ENCODE assay signal across 10 cellular contexts in the genomic region with DNA sequence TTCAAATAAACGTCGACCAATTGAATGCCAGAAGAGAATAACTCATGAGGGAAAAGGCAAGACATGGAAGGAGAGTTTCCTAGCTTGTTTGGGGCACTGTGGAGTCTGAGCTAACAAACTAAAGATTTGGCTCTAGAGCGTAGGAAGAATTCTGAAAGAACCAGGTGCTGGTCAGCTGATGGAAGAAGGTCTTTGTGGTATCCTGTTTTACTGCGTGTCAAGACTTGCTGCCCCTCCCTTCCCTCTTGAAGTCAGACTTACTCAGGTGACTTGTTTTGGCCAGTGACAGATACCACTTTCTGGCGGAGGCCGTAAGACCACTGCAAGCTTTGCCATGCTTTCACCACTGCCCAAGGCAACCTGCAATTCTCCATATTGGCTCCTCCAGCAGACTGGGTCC. TPM values are rescaled to one million over a fixed set of nuclear protein-coding genes. Genes with fewer than 3 reads are reported as not detected.
A peak's percentile ranks its signal among the peaks of the same experiment; 100 is the strongest.
DNase-seq lines count a peak whose midpoint lies in the region; ATAC-seq, FAIRE-seq and TF ChIP-seq lines count a peak whose summit lies in the region.
"Had no signal": no experiment of that assay in that cellular context is flagged by ENCODE, and none has a peak within 500 bp of the region (broad histone marks: within the 10 kb centered on the region; RNA-seq: fewer than 3 reads in every experiment).

No MANE protein-coding gene starts in this region.

- peaks cover 10% of the 10 kb centered on the region; the same call in 1 of the 2 replicates for H3K4me1 ChIP-seq in GM23338 (ENCODE audit: insufficient read depth)
- peaks cover 22% of the 10 kb centered on the region for H3K4me1 ChIP-seq in endothelial cell of umbilical vein (ENCODE audit: control insufficient read depth, extremely low read depth, insufficient read depth, low read length)
- H3K4me1 ChIP-seq in skeletal muscle tissue (ENCODE audit: control insufficient read depth in 3 of 3, insufficient read depth in 3 of 3, low read length in 3 of 3): peaks cover 6 to 13% (median 8%) of the 10 kb centered on the region in 3 donors
- H3K4me1 ChIP-seq in testis: no peaks in the 10 kb centered on the region

- H2AFZ ChIP-seq in GM23338 (no peak overlapping the region), endothelial cell of umbilical vein (ENCODE audit: low read depth, low read length) (peak overlapping the region; percentile 90)

- 90 to 91% methylated on average over 6 of the region's 6 CpGs for WGBS in testis, 2 donors

- H3K27me3 ChIP-seq in GM23338 (ENCODE audit: insufficient read depth): no peaks in the 10 kb centered on the region
- H3K27me3 ChIP-seq in endothelial cell of umbilical vein (ENCODE audit: control insufficient read depth in 2 of 2, insufficient read depth in 2 of 2, low read length in 2 of 2): no peaks in the 10 kb centered on the region
- H3K27me3 ChIP-seq in skeletal muscle tissue (ENCODE audit: control insufficient read depth in 3 of 3, insufficient read depth in 3 of 3, low read length in 3 of 3): no peaks in the 10 kb centered on the region
- no peaks in the 10 kb centered on the region for H3K27me3 ChIP-seq in testis

- H3K4me1 Mint-ChIP-seq in GM23338 (peaks cover 21% of the 10 kb centered on the region), T-cell (peaks cover 52 to 56% (median 54%) of the 10 kb centered on the region in 3 donors)

- H3K27ac Mint-ChIP-seq in GM23338 (0 out of 2 replicates have a peak overlapping the region, but pooled peaks have one; percentile 33), T-cell (peak overlapping the region; percentile 99)

- H3K4me3 Mint-ChIP-seq in GM23338: no peak overlapping the region
- peak overlapping the region; percentile 82 to 98 (median 95) for H3K4me3 Mint-ChIP-seq in T-cell

- DNase-seq in GM23338 (ENCODE audit: low spot score) (peak; percentile 26), T-cell (no peak), endothelial cell of umbilical vein (ENCODE audit: low read depth, low spot score) (no peak), NCI-H1694 treated with DMSO at 0.1 percent for 48 hours (lab: John Stamatoyannopoulos, UW) (no peak), testis (no peak)
- no peak for DNase-seq in stimulated activated CD4-positive, alpha-beta T cell treated with anti-CD3 and anti-CD28 coated beads, Interleukin-2, amount 100 ng/mL, for 24 hours
- no peak for DNase-seq in effector CD8-positive, alpha-beta T cell (lab: John Stamatoyannopoulos, UW)
- DNase-seq: retina had no signal

- H3K36me3 Mint-ChIP-seq in GM23338 (ENCODE audit: low read depth) (peaks cover 17% of the 10 kb centered on the region; the same call in 2 of the 3 replicates), T-cell (peaks cover 63% of the 10 kb centered on the region)

- H3K79me2 ChIP-seq in GM23338 (replicated peaks; ENCODE audit: insufficient read depth): no peaks in the 10 kb centered on the region
- peaks cover 19% of the 10 kb centered on the region for H3K79me2 ChIP-seq in endothelial cell of umbilical vein (ENCODE audit: control insufficient read depth, insufficient read depth, low read length)

- dilution Hi-C loops in endothelial cell of umbilical vein (cut with MboI; ENCODE audit: extremely low pct_ligation_motif_present, low sequenced_read_pairs): no loop called here

- ATAC-seq in GM23338 (no peak), T-cell (replicated peaks in 1 of 4) (no peak)

- H3K27ac ChIP-seq in GM23338 (ENCODE audit: low read depth) (peak overlapping the region; percentile 50; the same call in 1 of the 2 replicates), endothelial cell of umbilical vein (ENCODE audit: insufficient read depth, low read depth, low read length) (peak overlapping the region; percentile 89), skeletal muscle tissue (ENCODE audit: low read depth, low read length) (peak overlapping the region; percentile 68), testis (peak overlapping the region in 1 of 2 donors; percentile 31)

- CTCF ChIA-PET in T-cell (lab: Charles Lee): interaction anchor here in 1 of 2 donors (0.6 to 2.0 kb wide), 7 partner anchors 12 to 864 kb away, joined by 3 to 7 read pairs (median 5); a partner anchor contains a TSS
- CTCF ChIA-PET in endothelial cell of umbilical vein (lab: Charles Lee): interaction anchor here (0.9 to 1.7 kb wide), 5 partner anchors 8 to 732 kb away, joined by 3 to 6 read pairs (median 4); no protein-coding TSS in a partner anchor

- no peaks in the 10 kb centered on the region for H3K9me3 ChIP-seq in endothelial cell of umbilical vein (replicated peaks; ENCODE audit: control insufficient read depth, insufficient read depth, low read length)
- no peaks in the 10 kb centered on the region for H3K9me3 ChIP-seq in skeletal muscle tissue (ENCODE audit: control insufficient read depth in 3 of 3, low read length in 3 of 3)
- no peaks in the 10 kb centered on the region for H3K9me3 ChIP-seq in testis

- no TSS peak for BruUV-seq in endothelial cell of umbilical vein (replicated peaks; lab: Mats Ljungman, UMichigan)

- peaks cover 9% of the 10 kb centered on the region; the same call in 1 of the 2 replicates for H3K9me2 ChIP-seq in GM23338 (ENCODE audit: insufficient read depth)

- H3K36me3 ChIP-seq in GM23338 (ENCODE audit: insufficient read depth): peaks cover 3% of the 10 kb centered on the region; the same call in 1 of the 2 replicates
- H3K36me3 ChIP-seq in endothelial cell of umbilical vein (ENCODE audit: control insufficient read depth in 2 of 2, extremely low read depth in 1 of 2, insufficient read depth in 2 of 2, low read length in 2 of 2): peaks cover 10 to 13% of the 10 kb centered on the region in 2 experiments
- H3K36me3 ChIP-seq in skeletal muscle tissue (ENCODE audit: control insufficient read depth in 3 of 3, insufficient read depth in 3 of 3, low read length in 3 of 3): peaks cover 16 to 27% (median 23%) of the 10 kb centered on the region in 3 donors
- no peaks in the 10 kb centered on the region for H3K36me3 ChIP-seq in testis (ENCODE audit: low read depth, missing control alignments)

- FAIRE-seq in endothelial cell of umbilical vein (lab: Jason Lieb, UNC): no peak
- FAIRE-seq: G401.6 had no signal

- H4K20me1 ChIP-seq in GM23338 (replicated peaks; ENCODE audit: insufficient read depth): no peaks in the 10 kb centered on the region
- no peaks in the 10 kb centered on the region for H4K20me1 ChIP-seq in endothelial cell of umbilical vein (replicated peaks; ENCODE audit: control insufficient read depth, extremely low read depth, insufficient read depth, low read length)

- H3K9ac ChIP-seq in endothelial cell of umbilical vein (replicated peaks; ENCODE audit: extremely low read depth, insufficient read depth, low read length) (no peak overlapping the region), skeletal muscle tissue (ENCODE audit: low read depth in 1 of 3, low read length in 3 of 3) (no peak overlapping the region)

- no peak overlapping the region for H3K4me3 ChIP-seq in GM23338
- no peak overlapping the region for H3K4me3 ChIP-seq in endothelial cell of umbilical vein (replicated peaks in 1 of 3; ENCODE audit: insufficient read depth in 1 of 3, low read depth in 1 of 3, low read length in 3 of 3)
- H3K4me3 ChIP-seq in skeletal muscle tissue (ENCODE audit: low read length in 3 of 3): no peak overlapping the region
- H3K4me3 ChIP-seq in testis: no peak overlapping the region

- H3K9me3 Mint-ChIP-seq in GM23338: no peaks in the 10 kb centered on the region; the same call in 2 of the 3 replicates
- H3K9me3 Mint-ChIP-seq in T-cell: no peaks in the 10 kb centered on the region

- no peaks in the 10 kb centered on the region for H3K9me1 ChIP-seq in endothelial cell of umbilical vein (replicated peaks; ENCODE audit: control insufficient read depth, extremely low read depth, insufficient read depth, low read length)

- TF ChIP-seq POLR2A in endothelial cell of umbilical vein (IDR thresholded peaks at IDR 0.05; ENCODE audit: low read depth, low read length) (no peak), testis (IDR thresholded peaks at IDR 0.05) (no peak)

- H3K27me3 Mint-ChIP-seq in GM23338 (ENCODE audit: insufficient read depth, low read depth, poor library complexity) (peaks cover 5% of the 10 kb centered on the region), T-cell (no peaks in the 10 kb centered on the region)

- intact Hi-C loops in endothelial cell of umbilical vein (cut with micrococcal nuclease) (loop anchor here (5.0 kb wide), 2 partner anchors 114 to 176 kb away; a partner anchor contains a TSS), testis (cut with DNase I; ENCODE audit: low total_unique reads) (no loop called here)

- POLR2A ChIA-PET in T-cell (lab: Charles Lee) (interaction anchor here (0.5 to 1.8 kb wide), 15 partner anchors 9 to 754 kb away, joined by 3 to 15 read pairs (median 5); a partner anchor contains a TSS), endothelial cell of umbilical vein (lab: Charles Lee) (interaction anchor here (0.5 to 0.9 kb wide), 3 partner anchors 12 to 140 kb away, joined by 3 to 6 read pairs (median 3); no protein-coding TSS in a partner anchor)

- no peak overlapping the region for H3K4me2 ChIP-seq in GM23338
- H3K4me2 ChIP-seq in endothelial cell of umbilical vein (ENCODE audit: insufficient read depth, low read length): no peak overlapping the region

- H3F3A ChIP-seq in GM23338 (replicated peaks; ENCODE audit: low read depth): no peaks in the 10 kb centered on the region

- TF ChIP-seq CTCF in GM23338 (conservative IDR thresholded peaks at IDR 0.05; ENCODE audit: low read depth in 2 of 2) (no peak), endothelial cell of umbilical vein (IDR thresholded peaks at IDR 0.05; ENCODE audit: extremely low read depth in 1 of 2, insufficient read depth in 1 of 2, low read depth in 1 of 2, low read length in 2 of 2) (no peak), testis (IDR thresholded peaks at IDR 0.05) (no peak)

TF ChIP-seq in GM23338, 12 proteins besides CTCF, POLR2A, EP300 and RAD21 (continues in another document):
- TF ChIP-seq POLR2AphosphoS5 (IDR thresholded peaks at IDR 0.05; ENCODE audit: low read depth): no peak

TF ChIP-seq in endothelial cell of umbilical vein, 7 proteins besides CTCF, POLR2A, EP300 and RAD21:
- no peak for TF ChIP-seq FOS (IDR thresholded peaks at IDR 0.05; ENCODE audit: borderline replicate concordance, insufficient read depth, low read length)
TF ChIP-seq in endothelial cell of umbilical vein: peak in this region for 0.

RNA-seq across cellular contexts. Expression of a gene that starts 0.7 kb away (rescaled TPM):
- total RNA-seq in GM23338 (2014; rRNA removed; shearing (Covaris generic)): 0.66 and 0.93 TPM in 2 replicates
- polyA plus RNA-seq in GM23338 (2016; fragmentation: Nextera tagmentation; extraction: Ambion mirVana): 0.63 and 1.1 TPM in 2 replicates
- 100 to 1,000 TPM; 280 to 329 (median 321) TPM for total RNA-seq in T-cell
- total RNA-seq in endothelial cell of umbilical vein: 63.5 and 68.5 TPM in 2 replicates
- 43.7 and 51.9 TPM in 2 replicates for polyA plus RNA-seq in endothelial cell of umbilical vein
- polyA plus RNA-seq in endothelial cell of umbilical vein (2011; cell fraction: cytosol; rRNA removed): 51.7 and 51.9 TPM in 2 replicates
- polyA plus RNA-seq in endothelial cell of umbilical vein (2011; cell fraction: nucleus; rRNA removed): 113 and 135 TPM in 2 replicates
- 88.9 and 103 TPM in 2 replicates for polyA plus RNA-seq in endothelial cell of umbilical vein (2012)
- 46.0 and 51.9 TPM in 2 replicates for polyA minus RNA-seq in endothelial cell of umbilical vein
- polyA minus RNA-seq in endothelial cell of umbilical vein (2011; cell fraction: cytosol; rRNA and poly(A)+ RNA removed): not detected
- polyA minus RNA-seq in endothelial cell of umbilical vein (2011; cell fraction: nucleus; rRNA and poly(A)+ RNA removed): 36.4 and 41.8 TPM in 2 replicates
- 9.4 TPM for total RNA-seq in skeletal muscle tissue
- 10 to 100 TPM in 1 of 2 donors, 1 to 10 TPM in 1; 8.7 to 17.3 TPM for total RNA-seq in testis
- 15.6 TPM for polyA plus RNA-seq in testis (ENCODE audit: insufficient read depth, low read depth, low replicate concordance)
